In genomic region chrX:38379088-38379487, GRCh38 we compare ENCODE assay signal across 17 cellular contexts. TPM values are rescaled to one million over a fixed set of nuclear protein-coding genes. Genes with fewer than 3 reads are reported as not detected.
"Had no signal": no experiment of that assay in that cellular context is flagged by ENCODE, and none has a peak within 500 bp of the region (broad histone marks: within the 10 kb centered on the region; RNA-seq: fewer than 3 reads in every experiment).

No MANE protein-coding gene starts in this region.

- H3K4me3 ChIP-seq: body of pancreas, lower lobe of right lung, neural progenitor cell, right atrium auricular region, smooth muscle cell, transverse colon had no signal

- H3K4me3 Mint-ChIP-seq: activated naive CD4-positive, alpha-beta T cell treated with anti-CD3 and anti-CD28 coated beads, Interleukin-2, amount 10 ng/mL, durations not matched to agents 7 days and 5 days; dendritic cell treated with granulocyte-macrophage colony-stimulating factor and Interleukin-4, amounts not matched to agents 40 ng/mL and 50 ng/mL, for 4 days; effector memory CD8-positive, alpha-beta T cell; mesothelial cell of epicardium; neural progenitor cell; stimulated activated effector memory CD8-positive, alpha-beta T cell treated with anti-CD3 and anti-CD28 coated beads, Interleukin-12 subunit alpha, Interleukin-12 subunit beta, amount 100 ng/mL, for 72 hours had no signal

- H3K27me3 Mint-ChIP-seq: activated naive CD4-positive, alpha-beta T cell treated with anti-CD3 and anti-CD28 coated beads, Interleukin-2, amount 10 ng/mL, durations not matched to agents 7 days and 5 days; dendritic cell treated with granulocyte-macrophage colony-stimulating factor and Interleukin-4, amounts not matched to agents 40 ng/mL and 50 ng/mL, for 4 days had no signal

- H3K4me1 ChIP-seq: body of pancreas, lower lobe of right lung, neural progenitor cell, right atrium auricular region, transverse colon had no signal

- H2AFZ ChIP-seq: neural progenitor cell had no signal

- H3K4me2 ChIP-seq: neural progenitor cell, smooth muscle cell had no signal

- H3K36me3 Mint-ChIP-seq: activated naive CD4-positive, alpha-beta T cell treated with anti-CD3 and anti-CD28 coated beads, Interleukin-2, amount 10 ng/mL, durations not matched to agents 7 days and 5 days; mesothelial cell of epicardium; neural progenitor cell; stimulated activated effector memory CD8-positive, alpha-beta T cell treated with anti-CD3 and anti-CD28 coated beads, Interleukin-12 subunit alpha, Interleukin-12 subunit beta, amount 100 ng/mL, for 72 hours had no signal

- H3K27ac Mint-ChIP-seq: activated naive CD4-positive, alpha-beta T cell treated with anti-CD3 and anti-CD28 coated beads, Interleukin-2, amount 10 ng/mL, durations not matched to agents 7 days and 5 days; activated T-helper 2 cell treated with anti-CD3 and anti-CD28 coated beads, Interferon-gamma antibody, Interleukin-2, Interleukin-4, amounts not matched to agents 10 μg/mL and 5 μg/mL and 100 μg/mL, durations not matched to agents 14 hours and 24 hours and 36 hours; dendritic cell treated with granulocyte-macrophage colony-stimulating factor and Interleukin-4, amounts not matched to agents 40 ng/mL and 50 ng/mL, for 4 days; effector memory CD8-positive, alpha-beta T cell; mesothelial cell of epicardium; neural progenitor cell; stimulated activated effector memory CD8-positive, alpha-beta T cell treated with anti-CD3 and anti-CD28 coated beads, Interleukin-12 subunit alpha, Interleukin-12 subunit beta, amount 100 ng/mL, for 72 hours had no signal

- ATAC-seq: body of pancreas; effector memory CD8-positive, alpha-beta T cell; lower lobe of right lung; stimulated activated effector memory CD8-positive, alpha-beta T cell treated with anti-CD3 and anti-CD28 coated beads, Interleukin-12 subunit alpha, Interleukin-12 subunit beta, amount 100 ng/mL, for 72 hours had no signal

- H3K36me3 ChIP-seq: lower lobe of right lung, neural progenitor cell, right atrium auricular region, transverse colon had no signal

- H3K27me3 ChIP-seq: body of pancreas, neural progenitor cell, right atrium auricular region, transverse colon had no signal

- H3K9me3 Mint-ChIP-seq: activated naive CD4-positive, alpha-beta T cell treated with anti-CD3 and anti-CD28 coated beads, Interleukin-2, amount 10 ng/mL, durations not matched to agents 7 days and 5 days; activated T-helper 2 cell treated with anti-CD3 and anti-CD28 coated beads, Interferon-gamma antibody, Interleukin-2, Interleukin-4, amounts not matched to agents 10 μg/mL and 5 μg/mL and 100 μg/mL, durations not matched to agents 14 hours and 24 hours and 36 hours; dendritic cell treated with granulocyte-macrophage colony-stimulating factor and Interleukin-4, amounts not matched to agents 40 ng/mL and 50 ng/mL, for 4 days; effector memory CD8-positive, alpha-beta T cell; neural progenitor cell; stimulated activated effector memory CD8-positive, alpha-beta T cell treated with anti-CD3 and anti-CD28 coated beads, Interleukin-12 subunit alpha, Interleukin-12 subunit beta, amount 100 ng/mL, for 72 hours had no signal

- H3K27ac ChIP-seq: body of pancreas, lower lobe of right lung, neural progenitor cell, right atrium auricular region, transverse colon had no signal

- H3K4me1 Mint-ChIP-seq: activated naive CD4-positive, alpha-beta T cell treated with anti-CD3 and anti-CD28 coated beads, Interleukin-2, amount 10 ng/mL, durations not matched to agents 7 days and 5 days; mesothelial cell of epicardium; neural progenitor cell; stimulated activated effector memory CD8-positive, alpha-beta T cell treated with anti-CD3 and anti-CD28 coated beads, Interleukin-12 subunit alpha, Interleukin-12 subunit beta, amount 100 ng/mL, for 72 hours had no signal

- H3K9me3 ChIP-seq: body of pancreas, lower lobe of right lung, right atrium auricular region, transverse colon had no signal

- DNase-seq: activated CD4-positive, alpha-beta T cell treated with anti-CD3 and anti-CD28 coated beads, Interleukin-2, amount 50 U/mL, for 1 hour; activated CD4-positive, CD25-positive, alpha-beta regulatory T cell; activated naive CD4-positive, alpha-beta T cell treated with anti-CD3 and anti-CD28 coated beads, Interleukin-2, amount 10 ng/mL, durations not matched to agents 7 days and 5 days; body of pancreas; effector memory CD8-positive, alpha-beta T cell; lower lobe of right lung; transverse colon had no signal

- H3K9ac ChIP-seq: neural progenitor cell had no signal

RNA-seq across cellular contexts. Expression of gene OTC, which starts 26.7 kb away (rescaled TPM):
- total RNA-seq: activated T-helper 2 cell treated with anti-CD3 and anti-CD28 coated beads, Interferon-gamma antibody, Interleukin-2, Interleukin-4, amounts not matched to agents 10 μg/mL and 5 μg/mL and 100 μg/mL, durations not matched to agents 14 hours and 24 hours and 36 hours; epithelial cell of proximal tubule; mesothelial cell of epicardium; myocyte; right atrium auricular region; smooth muscle cell; T-helper 1 cell treated with Interleukin-12 subunit alpha and Interleukin-12 subunit beta and Interleukin-4 antibody, amounts not matched to agents 30 ng/mL and 1 ng/mL, for 36 hours had no signal
- polyA plus RNA-seq: smooth muscle cell had no signal
